In the genomic region with DNA sequence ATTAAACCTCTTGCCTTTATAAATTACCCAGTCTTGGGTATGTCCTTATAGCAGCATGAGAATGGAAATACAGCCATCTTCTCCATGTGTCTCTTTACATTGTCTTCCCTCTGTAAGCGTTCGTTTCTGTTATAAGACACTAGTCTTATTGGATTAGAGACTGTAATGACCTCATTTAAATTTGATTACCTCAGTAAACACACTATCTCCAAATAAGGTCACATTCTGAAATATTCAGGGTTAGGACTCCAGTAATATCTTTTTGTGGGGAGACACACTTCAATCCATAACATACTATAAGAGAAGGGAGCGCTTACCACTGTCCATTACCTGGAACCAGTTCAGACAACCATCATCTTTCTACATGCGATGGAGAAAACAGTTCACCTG, we compare ENCODE assay signal across 12 cellular contexts. TPM values are rescaled to one million over a fixed set of nuclear protein-coding genes. Genes with fewer than 3 reads are reported as not detected.
DNase-seq lines count a peak whose midpoint lies in the region; ATAC-seq and TF ChIP-seq lines count a peak whose summit lies in the region.
"Had no signal": no experiment of that assay in that cellular context is flagged by ENCODE, and none has a peak within 500 bp of the region (broad histone marks: within the 10 kb centered on the region; RNA-seq: fewer than 3 reads in every experiment).

No MANE protein-coding gene starts in this region.

- peak overlapping the region; percentile 68 for H3K4me3 ChIP-seq in BLaER1
- peak overlapping the region; percentile 57 for H3K4me3 ChIP-seq in GM12864 (ENCODE audit: low read depth, low read length)
- peak overlapping the region in 2 of 4 donors; percentile 11 to 32 for H3K4me3 ChIP-seq in Peyer's patch
- peak overlapping the region in 1 of 4 donors; percentile 19 for H3K4me3 ChIP-seq in esophagus squamous epithelium

- TF ChIP-seq CTCF in GM12864 (IDR thresholded peaks at IDR 0.05; ENCODE audit: low read depth, low read length, missing control alignments) (no peak), Peyer's patch (IDR thresholded peaks at IDR 0.05) (no peak), esophagus squamous epithelium (IDR thresholded peaks at IDR 0.05) (no peak)

- intact Hi-C loops in esophagus squamous epithelium (cut with DNase I): no loop called here

- H3K27me3 ChIP-seq in BLaER1 (no peaks in the 10 kb centered on the region), Peyer's patch (no peaks in the 10 kb centered on the region), esophagus squamous epithelium (no peaks in the 10 kb centered on the region)

- peaks cover 56% of the 10 kb centered on the region for H3K4me1 ChIP-seq in BLaER1
- no peaks in the 10 kb centered on the region for H3K4me1 ChIP-seq in Peyer's patch
- peaks cover 10 to 33% (median 17%) of the 10 kb centered on the region in 3 donors for H3K4me1 ChIP-seq in esophagus squamous epithelium

- ATAC-seq in GM21515 (IDR thresholded peaks at IDR 0.05; ENCODE audit: unreplicated experiment) (no peak), HG03469 (IDR thresholded peaks at IDR 0.05; ENCODE audit: unreplicated experiment) (no peak)

- no peaks in the 10 kb centered on the region for H4K20me1 ChIP-seq in BLaER1

- no peak for TF ChIP-seq POLR2A in Peyer's patch (IDR thresholded peaks at IDR 0.05)
- TF ChIP-seq POLR2A in esophagus squamous epithelium (IDR thresholded peaks at IDR 0.05): no peak

- H3K9me3 ChIP-seq in BLaER1: no peaks in the 10 kb centered on the region
- no peaks in the 10 kb centered on the region for H3K9me3 ChIP-seq in Peyer's patch
- no peaks in the 10 kb centered on the region for H3K9me3 ChIP-seq in esophagus squamous epithelium

- H3K36me3 ChIP-seq in BLaER1: no peaks in the 10 kb centered on the region
- H3K36me3 ChIP-seq in Peyer's patch: no peaks in the 10 kb centered on the region
- H3K36me3 ChIP-seq in esophagus squamous epithelium: no peaks in the 10 kb centered on the region
- H3K36me3 ChIP-seq: WERI-Rb-1 had no signal

- H3K9ac ChIP-seq in BLaER1: peak overlapping the region; percentile 95

- 66 to 76% methylated on average over 3 to 4 of the region's 4 CpGs for WGBS in esophagus squamous epithelium, 2 donors

- H3K4me2 ChIP-seq in BLaER1: peak overlapping the region; percentile 94

- peak overlapping the region; percentile 99 for H3K27ac ChIP-seq in BLaER1
- peak overlapping the region; percentile 60 to 83 (median 78) for H3K27ac ChIP-seq in Peyer's patch
- peak overlapping the region in 3 of 4 donors; percentile 61 to 73 (median 67) for H3K27ac ChIP-seq in esophagus squamous epithelium
- H3K27ac ChIP-seq: RWPE1, WERI-Rb-1 had no signal

- DNase-seq in GM12864 (ENCODE audit: low read depth) (no peak), Peyer's patch (no peak), esophagus squamous epithelium (lab: John Stamatoyannopoulos, UW) (no peak), NOMO-1 treated with DMSO at 0.1 percent for 48 hours (lab: John Stamatoyannopoulos, UW; ENCODE audit: unreplicated experiment) (no peak)
- no peak for DNase-seq in activated effector memory CD4-positive, alpha-beta T cell treated with anti-CD3 and anti-CD28 coated beads, Interleukin-2, amount 50 U/mL, for 16 hours
- DNase-seq: H7, occipital lobe, WERI-Rb-1 had no signal

RNA-seq across cellular contexts. Expression of a gene that starts 34.3 kb away (rescaled TPM):
- total RNA-seq in Peyer's patch (10 to 100 TPM; 50.1 to 55.7 (median 52.7) TPM), esophagus squamous epithelium (100 to 1,000 TPM in 2 of 4 donors, 10 to 100 TPM in 2; 79.0 to 177 (median 115) TPM)
